Comparison of ENCODE assay signal across 8 cellular contexts in genomic region chr1:182029002-182029378, GRCh38. TPM values are rescaled to one million over a fixed set of nuclear protein-coding genes. Genes with fewer than 3 reads are reported as not detected.
A peak's percentile ranks its signal among the peaks of the same experiment; 100 is the strongest.
DNase-seq lines count a peak whose midpoint lies in the region; ATAC-seq and TF ChIP-seq lines count a peak whose summit lies in the region.

No MANE protein-coding gene starts in this region.

- peak overlapping the region; percentile 44 for H2AFZ ChIP-seq in GM23338

- TF ChIP-seq CTCF in GM23338 (conservative IDR thresholded peaks at IDR 0.05; ENCODE audit: low read depth in 2 of 2), result no peak
- TF ChIP-seq CTCF in VCaP (conservative IDR thresholded peaks at IDR 0.05), result no peak
- TF ChIP-seq CTCF in gastroesophageal sphincter (IDR thresholded peaks at IDR 0.05), result no peak

- no peak for TF ChIP-seq POLR2A in gastroesophageal sphincter (IDR thresholded peaks at IDR 0.05)

- H3K36me3 Mint-ChIP-seq in GM23338 (ENCODE audit: low read depth), result peaks cover 3% of the 10 kb centered on the region; the same call in 1 of the 3 replicates

- peak overlapping the region; percentile 98 for H3K4me3 Mint-ChIP-seq in GM23338

- H3K27ac ChIP-seq in GM23338 (ENCODE audit: low read depth) (peak overlapping the region; percentile 96), VCaP (peak overlapping the region; percentile 93), gastroesophageal sphincter (peak overlapping the region; percentile 32 to 87 (median 86)), skeletal muscle tissue (ENCODE audit: low read depth, low read length) (peak overlapping the region; percentile 57)

- no peak for DNase-seq in GM23338 (ENCODE audit: low spot score)
- DNase-seq in stimulated activated CD4-positive, alpha-beta T cell treated with anti-CD3 and anti-CD28 coated beads, Interleukin-15, amount 100 ng/mL, for 24 hours, result no peak
- DNase-seq in activated effector memory CD4-positive, alpha-beta T cell treated with Interleukin-2 at 50 U/mL for 16 hours, result no peak
- DNase-seq in HK-2 (ENCODE audit: unreplicated experiment), result no peak

- H3K27me3 ChIP-seq in GM23338 (ENCODE audit: insufficient read depth), result no peaks in the 10 kb centered on the region
- no peaks in the 10 kb centered on the region for H3K27me3 ChIP-seq in gastroesophageal sphincter
- H3K27me3 ChIP-seq in skeletal muscle tissue (ENCODE audit: control insufficient read depth in 3 of 3, insufficient read depth in 3 of 3, low read length in 3 of 3), result no peaks in the 10 kb centered on the region

- H3K9me3 ChIP-seq in gastroesophageal sphincter (no peaks in the 10 kb centered on the region), skeletal muscle tissue (ENCODE audit: control insufficient read depth in 3 of 3, low read length in 3 of 3) (no peaks in the 10 kb centered on the region)

- H3K4me1 Mint-ChIP-seq in GM23338, result peaks cover 13% of the 10 kb centered on the region

- WGBS in gastroesophageal sphincter (ENCODE audit: low coverage in 1 of 2), 2 donors, result 4 to 6% methylated on average over 2 of the region's 2 CpGs

- peaks cover 4% of the 10 kb centered on the region; the same call in 1 of the 2 replicates for H3F3A ChIP-seq in GM23338 (replicated peaks; ENCODE audit: low read depth)

- no peaks in the 10 kb centered on the region for H3K9me2 ChIP-seq in GM23338 (ENCODE audit: insufficient read depth)

- peaks cover 10% of the 10 kb centered on the region for H3K79me2 ChIP-seq in GM23338 (replicated peaks; ENCODE audit: insufficient read depth)

- ATAC-seq in GM23338 (no peak), gastroesophageal sphincter (no peak), GM21723 (IDR thresholded peaks at IDR 0.05; ENCODE audit: unreplicated experiment) (no peak)

- peaks cover 5% of the 10 kb centered on the region for H3K27me3 Mint-ChIP-seq in GM23338 (ENCODE audit: insufficient read depth, low read depth, poor library complexity)

- peak overlapping the region; percentile 99 for H3K27ac Mint-ChIP-seq in GM23338

- H3K4me3 ChIP-seq in GM23338 (peak overlapping the region; percentile 59), gastroesophageal sphincter (peak overlapping the region; percentile 62 to 69), skeletal muscle tissue (ENCODE audit: low read length in 3 of 3) (peak overlapping the region; percentile 87 to 90 (median 88))

- no peak for TF ChIP-seq EP300 in gastroesophageal sphincter (IDR thresholded peaks at IDR 0.05)

- H3K4me2 ChIP-seq in GM23338, result peak overlapping the region; percentile 86

- H3K9me3 Mint-ChIP-seq in GM23338, result no peaks in the 10 kb centered on the region

- no peaks in the 10 kb centered on the region for H4K20me1 ChIP-seq in GM23338 (replicated peaks; ENCODE audit: insufficient read depth)

- H3K36me3 ChIP-seq in GM23338 (ENCODE audit: insufficient read depth), result no peaks in the 10 kb centered on the region
- H3K36me3 ChIP-seq in gastroesophageal sphincter, result no peaks in the 10 kb centered on the region
- no peaks in the 10 kb centered on the region for H3K36me3 ChIP-seq in skeletal muscle tissue (ENCODE audit: control insufficient read depth in 3 of 3, insufficient read depth in 3 of 3, low read length in 3 of 3)

- peaks cover 13% of the 10 kb centered on the region; the same call in 1 of the 2 replicates for H3K4me1 ChIP-seq in GM23338 (ENCODE audit: insufficient read depth)
- peaks cover 0 to 16% (median 0%) of the 10 kb centered on the region in 3 donors for H3K4me1 ChIP-seq in gastroesophageal sphincter
- H3K4me1 ChIP-seq in skeletal muscle tissue (ENCODE audit: control insufficient read depth in 3 of 3, insufficient read depth in 3 of 3, low read length in 3 of 3), result peaks cover 4 to 9% (median 5%) of the 10 kb centered on the region in 3 donors

- peak overlapping the region; percentile 76 to 83 (median 78) for H3K9ac ChIP-seq in skeletal muscle tissue (ENCODE audit: low read depth in 1 of 3, low read length in 3 of 3)

TF ChIP-seq in GM23338, 12 proteins besides CTCF, POLR2A, EP300 and RAD21 (continues in another document):
- no peak for TF ChIP-seq EZH2 (IDR thresholded peaks at IDR 0.05; ENCODE audit: low read depth, unreplicated experiment)
- no peak for TF ChIP-seq NANOG (IDR thresholded peaks at IDR 0.05; ENCODE audit: borderline replicate concordance)
- no peak for TF ChIP-seq ZNF331 (CRISPR knock-in tag; IDR thresholded peaks at IDR 0.05; ENCODE audit: low read depth)
- no peak for TF ChIP-seq CREB1 (CRISPR knock-in tag; IDR thresholded peaks at IDR 0.05; ENCODE audit: low read depth)
- TF ChIP-seq EZH2phosphoT487 (IDR thresholded peaks at IDR 0.05; ENCODE audit: unreplicated experiment), result no peak
- TF ChIP-seq ZNF462 (CRISPR knock-in tag; IDR thresholded peaks at IDR 0.05), result no peak
- no peak for TF ChIP-seq ETS1 (IDR thresholded peaks at IDR 0.05)

RNA-seq across cellular contexts. Expression of gene ZNF648, which starts 32.5 kb away (rescaled TPM):
- total RNA-seq in GM23338 (2014; rRNA removed; shearing (Covaris generic)), result 0.58 and 1.2 TPM in 2 replicates
- polyA plus RNA-seq in GM23338 (2016; fragmentation: Nextera tagmentation; extraction: Ambion mirVana), result 0.23 and 0.24 TPM in 2 replicates
- total RNA-seq in gastroesophageal sphincter (not detected), skeletal muscle tissue (under 0.01 TPM)
